Comparison of ENCODE assay signal across 1 cellular context in genomic region chr18:12867724-12868123, GRCh38.
TF ChIP-seq lines count a peak whose summit lies in the region.

No MANE protein-coding gene starts in this region.

TF ChIP-seq in GM23338, 12 proteins besides CTCF, POLR2A, EP300 and RAD21 (continued from another document):
- TF ChIP-seq ZNF462 (CRISPR knock-in tag; IDR thresholded peaks at IDR 0.05) (no peak), NANOG (IDR thresholded peaks at IDR 0.05; ENCODE audit: borderline replicate concordance) (no peak), POLR2AphosphoS5 (IDR thresholded peaks at IDR 0.05; ENCODE audit: low read depth) (no peak), ZNF331 (CRISPR knock-in tag; IDR thresholded peaks at IDR 0.05; ENCODE audit: low read depth) (no peak), REST (IDR thresholded peaks at IDR 0.05; ENCODE audit: unreplicated experiment) (no peak), ZNF114 (CRISPR knock-in tag; IDR thresholded peaks at IDR 0.05) (no peak), EZH2 (IDR thresholded peaks at IDR 0.05; ENCODE audit: low read depth, unreplicated experiment) (no peak)
